ENCODE assay signal across 23 cellular contexts in the genomic region with DNA sequence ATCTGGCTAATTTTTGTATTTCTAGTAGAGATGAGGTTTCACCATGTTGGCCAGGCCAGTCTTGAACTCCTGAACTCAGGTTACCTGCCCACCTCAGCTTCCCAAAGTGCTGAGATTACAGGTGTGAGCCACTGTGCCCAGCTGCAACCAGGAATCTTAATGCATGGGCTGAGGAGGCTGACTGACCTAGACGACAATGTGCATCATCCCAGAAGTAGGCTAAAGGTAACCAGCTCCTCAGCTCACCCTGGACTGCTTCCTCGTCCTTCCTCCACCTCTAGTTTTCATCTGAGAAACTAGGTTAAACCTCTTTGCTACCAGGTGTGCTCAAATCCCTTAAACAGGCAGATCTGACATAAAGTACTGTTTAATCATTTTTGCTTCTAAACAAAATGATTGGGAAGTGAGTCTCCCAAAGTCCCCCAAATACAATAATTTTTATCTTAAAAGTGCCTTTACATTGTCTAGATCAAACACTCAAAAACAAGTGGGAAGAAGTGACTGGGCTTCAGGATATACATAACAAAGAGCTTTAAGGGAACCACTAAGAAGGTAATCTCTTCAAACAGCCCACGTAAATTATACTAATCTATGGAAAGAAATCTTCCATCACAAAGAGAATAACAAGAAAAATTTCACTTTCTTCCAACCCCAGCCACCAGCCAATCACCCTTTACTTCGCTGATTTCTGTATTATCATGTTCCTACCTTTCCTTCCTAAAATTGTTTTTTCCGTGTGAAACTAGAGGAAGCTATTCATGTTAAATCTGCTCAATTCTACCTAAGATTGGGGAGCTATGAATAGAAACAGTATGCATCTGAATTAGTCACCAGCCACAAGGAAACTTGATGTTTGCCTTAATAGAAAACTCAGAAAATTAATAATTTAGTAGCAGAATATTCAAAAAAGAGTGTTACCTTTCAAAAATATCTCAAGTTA. TPM values are rescaled to one million over a fixed set of nuclear protein-coding genes. Genes with fewer than 3 reads are reported as not detected.
A peak's percentile ranks its signal among the peaks of the same experiment; 100 is the strongest.
DNase-seq lines count a peak whose midpoint lies in the region; ATAC-seq and TF ChIP-seq lines count a peak whose summit lies in the region.
"Had no signal": no experiment of that assay in that cellular context is flagged by ENCODE, and none has a peak within 500 bp of the region (broad histone marks: within the 10 kb centered on the region; RNA-seq: fewer than 3 reads in every experiment).

No MANE protein-coding gene starts in this region.

- H3K4me3 ChIP-seq in GM23338 = peak overlapping the region; percentile 26
- 0 out of 2 replicates have a peak overlapping the region, but pooled peaks have one; percentile 0 for H3K4me3 ChIP-seq in PC-3 (ENCODE audit: low read length)
- H3K4me3 ChIP-seq in naive thymus-derived CD4-positive, alpha-beta T cell (ENCODE audit: low read length) = no peak overlapping the region
- H3K4me3 ChIP-seq: ascending aorta, dorsolateral prefrontal cortex, lower lobe of right lung, stomach, tibial nerve had no signal

- H2AFZ ChIP-seq in GM23338 = no peak overlapping the region
- H2AFZ ChIP-seq in PC-3 (ENCODE audit: low read length) = no peak overlapping the region

- peak overlapping the region; percentile 92 for H3K27ac Mint-ChIP-seq in GM23338
- H3K27ac Mint-ChIP-seq in nephron = peak overlapping the region in 2 of 3 experiments; percentile 11 to 43
- H3K27ac Mint-ChIP-seq in naive thymus-derived CD4-positive, alpha-beta T cell = no peak overlapping the region
- H3K27ac Mint-ChIP-seq: activated CD4-positive, alpha-beta T cell treated with anti-CD3 and anti-CD28 coated beads, Interleukin-2, amount 10 ng/mL, durations not matched to agents 7 days and 5 days; activated naive CD4-positive, alpha-beta T cell treated with anti-CD3 and anti-CD28 coated beads, Interleukin-2, amount 50 U/mL, for 72 hours had no signal

- H3K9me2 ChIP-seq in GM23338 (ENCODE audit: insufficient read depth) (no peaks in the 10 kb centered on the region), PC-3 (replicated peaks; ENCODE audit: low read length) (no peaks in the 10 kb centered on the region)

- H3K36me3 Mint-ChIP-seq in GM23338 (ENCODE audit: low read depth) = peaks cover 4% of the 10 kb centered on the region; the same call in 2 of the 3 replicates
- peaks cover 13% of the 10 kb centered on the region for H3K36me3 Mint-ChIP-seq in nephron (ENCODE audit: low read depth)
- H3K36me3 Mint-ChIP-seq in naive thymus-derived CD4-positive, alpha-beta T cell = no peaks in the 10 kb centered on the region
- H3K36me3 Mint-ChIP-seq: activated naive CD4-positive, alpha-beta T cell treated with anti-CD3 and anti-CD28 coated beads, Interleukin-2, amount 50 U/mL, for 72 hours had no signal

- H3F3A ChIP-seq in GM23338 (replicated peaks; ENCODE audit: low read depth) (peaks cover 19% of the 10 kb centered on the region; the same call in 1 of the 2 replicates), PC-3 (ENCODE audit: low read length, unreplicated experiment) (no peaks in the 10 kb centered on the region)

- H3K9me3 ChIP-seq in PC-3 (ENCODE audit: low read length) = no peaks in the 10 kb centered on the region
- H3K9me3 ChIP-seq in naive thymus-derived CD4-positive, alpha-beta T cell (ENCODE audit: control insufficient read depth in 2 of 3, low read length in 3 of 3) = no peaks in the 10 kb centered on the region
- H3K9me3 ChIP-seq: ascending aorta, BE2C, lower lobe of right lung, stomach, tibial nerve had no signal

- intact Hi-C loops in PC-3 (cut with micrococcal nuclease) = loop anchor here (5.0 kb wide), 1 partner anchor 32 kb away; no protein-coding TSS in a partner anchor
- intact Hi-C loops in naive thymus-derived CD4-positive, alpha-beta T cell (cut with micrococcal nuclease) = no loop called here

- BruUV-seq in PC-3 (replicated peaks; lab: Mats Ljungman, UMichigan) = TSS peak; percentile 7

- H3K4me1 Mint-ChIP-seq in GM23338 = peaks cover 68% of the 10 kb centered on the region
- peaks cover 30% of the 10 kb centered on the region for H3K4me1 Mint-ChIP-seq in nephron
- H3K4me1 Mint-ChIP-seq in naive thymus-derived CD4-positive, alpha-beta T cell = peaks cover 0 to 10% (median 0%) of the 10 kb centered on the region in 7 donors

- peak overlapping the region; percentile 24; the same call in 1 of the 2 replicates for H3K9ac ChIP-seq in PC-3 (ENCODE audit: low read length)

- H3K27ac ChIP-seq in GM23338 (ENCODE audit: low read depth) = peak overlapping the region; percentile 86
- peak overlapping the region; percentile 71 for H3K27ac ChIP-seq in PC-3 (ENCODE audit: low read length)
- H3K27ac ChIP-seq in naive thymus-derived CD4-positive, alpha-beta T cell (ENCODE audit: low read depth, low read length) = no peak overlapping the region
- H3K27ac ChIP-seq: ascending aorta, dorsolateral prefrontal cortex, lower lobe of right lung, stomach, tibial nerve had no signal

- H3K36me3 ChIP-seq in GM23338 (ENCODE audit: insufficient read depth) (no peaks in the 10 kb centered on the region), PC-3 (ENCODE audit: low read depth, low read length) (no peaks in the 10 kb centered on the region; the same call in 1 of the 2 replicates)
- H3K36me3 ChIP-seq in naive thymus-derived CD4-positive, alpha-beta T cell (ENCODE audit: control insufficient read depth in 2 of 3, insufficient read depth in 3 of 3, low read length in 3 of 3) = no peaks in the 10 kb centered on the region
- H3K36me3 ChIP-seq: ascending aorta, BE2C, lower lobe of right lung, stomach, tibial nerve had no signal

- H3K4me1 ChIP-seq in GM23338 (ENCODE audit: insufficient read depth) (peaks cover 71% of the 10 kb centered on the region), PC-3 (ENCODE audit: insufficient read depth, low read length) (peaks cover 60% of the 10 kb centered on the region)
- no peaks in the 10 kb centered on the region for H3K4me1 ChIP-seq in naive thymus-derived CD4-positive, alpha-beta T cell (ENCODE audit: control insufficient read depth in 2 of 2, insufficient read depth in 2 of 2, low read length in 2 of 2)
- H3K4me1 ChIP-seq: ascending aorta, BE2C, lower lobe of right lung, stomach had no signal

- ATAC-seq in GM23338 (peak; percentile 43), PC-3 (peak; percentile 56), esophagus mucosa (peak; percentile 39)
- no peak for ATAC-seq in naive thymus-derived CD4-positive, alpha-beta T cell
- ATAC-seq: lower lobe of right lung had no signal

- H3K27me3 ChIP-seq in GM23338 (ENCODE audit: insufficient read depth) (no peaks in the 10 kb centered on the region), PC-3 (ENCODE audit: low read length) (no peaks in the 10 kb centered on the region)
- no peaks in the 10 kb centered on the region for H3K27me3 ChIP-seq in naive thymus-derived CD4-positive, alpha-beta T cell (ENCODE audit: control insufficient read depth in 2 of 2, insufficient read depth in 2 of 2, low read length in 2 of 2)
- H3K27me3 ChIP-seq: ascending aorta, stomach, tibial nerve had no signal

- POLR2A ChIA-PET in PC-3 (lab: Charles Lee; ENCODE audit: unreplicated experiment) = interaction anchor here (0.5 to 1.0 kb wide), 2 partner anchors 18 to 31 kb away, joined by 3 to 5 read pairs; no protein-coding TSS in a partner anchor
- POLR2A ChIA-PET in naive thymus-derived CD4-positive, alpha-beta T cell (lab: Charles Lee) = interaction anchor here (0.6 kb wide), 1 partner anchor 73 kb away, joined by 3 read pairs; no protein-coding TSS in a partner anchor

- H3K4me2 ChIP-seq in GM23338 (peak overlapping the region; percentile 41), PC-3 (ENCODE audit: low read length) (peak overlapping the region; percentile 43)

- peak; percentile 48 for DNase-seq in GM23338 (ENCODE audit: low spot score)
- DNase-seq in PC-3 = peak; percentile 62
- no peak for DNase-seq in naive thymus-derived CD4-positive, alpha-beta T cell
- DNase-seq in NCI-H2196 treated with DMSO at 0.1 percent for 48 hours (lab: John Stamatoyannopoulos, UW; ENCODE audit: unreplicated experiment) = no peak
- DNase-seq in NCI-H146 (lab: John Stamatoyannopoulos, UW) = no peak
- DNase-seq in NCI-H2107 (lab: John Stamatoyannopoulos, UW) = no peak
- DNase-seq: activated CD4-positive, alpha-beta T cell treated with anti-CD3 and anti-CD28 coated beads, Interleukin-2, amount 10 ng/mL, durations not matched to agents 7 days and 5 days; BE2C; central memory CD4-positive, alpha-beta T cell; dorsolateral prefrontal cortex; foreskin melanocyte; Kasumi-1; lower lobe of right lung; NCI-H1930; NCI-H446 treated with DMSO at 0.1 percent for 48 hours; stimulated activated CD4-positive, alpha-beta T cell treated with anti-CD3 and anti-CD28 coated beads, Interleukin-12 subunit alpha, Interleukin-12 subunit beta, amount 100 ng/mL, for 4 hours; stomach; T-helper 2 cell had no signal

- H3K27me3 Mint-ChIP-seq in GM23338 (ENCODE audit: insufficient read depth, low read depth, poor library complexity) = peaks cover 7% of the 10 kb centered on the region
- no peaks in the 10 kb centered on the region for H3K27me3 Mint-ChIP-seq in nephron (ENCODE audit: low read depth)
- H3K27me3 Mint-ChIP-seq in naive thymus-derived CD4-positive, alpha-beta T cell = peaks cover 0 to 26% (median 12%) of the 10 kb centered on the region in 5 donors

- CTCF ChIA-PET in PC-3 (lab: Charles Lee) = interaction anchor here (1.3 kb wide), 1 partner anchor 8 kb away, joined by 10 read pairs; no protein-coding TSS in a partner anchor
- CTCF ChIA-PET in naive thymus-derived CD4-positive, alpha-beta T cell (lab: Charles Lee) = no interaction called here

- H4K20me1 ChIP-seq in GM23338 (replicated peaks; ENCODE audit: insufficient read depth) (peaks cover 8% of the 10 kb centered on the region), PC-3 (ENCODE audit: low read length) (peaks cover 7% of the 10 kb centered on the region; the same call in 1 of the 2 replicates)

- H3K9me3 Mint-ChIP-seq in GM23338 (no peaks in the 10 kb centered on the region), nephron (no peaks in the 10 kb centered on the region)
- H3K9me3 Mint-ChIP-seq in naive thymus-derived CD4-positive, alpha-beta T cell = no peaks in the 10 kb centered on the region
- H3K9me3 Mint-ChIP-seq: activated CD4-positive, alpha-beta T cell treated with anti-CD3 and anti-CD28 coated beads, Interleukin-2, amount 10 ng/mL, durations not matched to agents 7 days and 5 days; activated naive CD4-positive, alpha-beta T cell treated with anti-CD3 and anti-CD28 coated beads, Interleukin-2, amount 50 U/mL, for 72 hours had no signal

- peaks cover 85% of the 10 kb centered on the region for H3K79me2 ChIP-seq in GM23338 (replicated peaks; ENCODE audit: insufficient read depth)
- peaks cover 100% of the 10 kb centered on the region for H3K79me2 ChIP-seq in PC-3 (ENCODE audit: low read length)

- H3K4me3 Mint-ChIP-seq in GM23338 (peak overlapping the region; percentile 42), nephron (no peak overlapping the region)
- H3K4me3 Mint-ChIP-seq in naive thymus-derived CD4-positive, alpha-beta T cell = no peak overlapping the region
- H3K4me3 Mint-ChIP-seq: activated CD4-positive, alpha-beta T cell treated with anti-CD3 and anti-CD28 coated beads, Interleukin-2, amount 10 ng/mL, durations not matched to agents 7 days and 5 days had no signal

- TF ChIP-seq CTCF in GM23338 (conservative IDR thresholded peaks at IDR 0.05; ENCODE audit: low read depth in 2 of 2) (no peak), PC-3 (conservative IDR thresholded peaks at IDR 0.05; ENCODE audit: low read depth, low read length) (no peak), nephron (IDR thresholded peaks at IDR 0.05; ENCODE audit: unreplicated experiment in 3 of 3) (no peak)

RNA-seq across cellular contexts. Expression of a gene that starts 34.7 kb away (rescaled TPM):
- 84.5 and 87.4 TPM in 2 replicates for total RNA-seq in GM23338 (2014; rRNA removed; shearing (Covaris generic))
- 79.6 and 82.9 TPM in 2 replicates for polyA plus RNA-seq in GM23338 (2016; fragmentation: Nextera tagmentation; extraction: Ambion mirVana)
- total RNA-seq in PC-3 (2014; rRNA removed) (81.2 and 105 TPM in 2 replicates), esophagus mucosa (4.9 TPM)
- 1 to 10 TPM in 2 of 5 experiments, under 1 TPM in 2, not detected in 1; 0.14 to 5.0 (median 0.87) TPM for total RNA-seq in naive thymus-derived CD4-positive, alpha-beta T cell
- not detected for polyA plus RNA-seq in naive thymus-derived CD4-positive, alpha-beta T cell

Comparison
In these comparisons a context has a peak if more than half of its experiments do, and no peak if none do; other contexts are left out.
1. DNase-seq: peak in GM23338 (single experiment) and PC-3 (single experiment); none in naive thymus-derived CD4-positive, alpha-beta T cell (0 of 9), NCI-H2196 treated with DMSO at 0.1 percent for 48 hours (single experiment), NCI-H146 (single experiment) and NCI-H2107 (single experiment).
2. H3K27ac Mint-ChIP-seq: peak in GM23338 (single experiment) and nephron (2 of 3); none in naive thymus-derived CD4-positive, alpha-beta T cell (0 of 9).
3. RNA of a gene that starts 34.7 kb away (total RNA-seq): 84.5 to 87.4 TPM in GM23338 and 81.2 to 105 TPM in PC-3; 4.9 TPM in esophagus mucosa (single experiment) and 0.14 to 5.0 TPM in naive thymus-derived CD4-positive, alpha-beta T cell; every median in the first group is over 10 times any median in the second.